ENCODE assay signal across 8 cellular contexts in genomic region chr17:40416671-40417070, GRCh38. TPM values are rescaled to one million over a fixed set of nuclear protein-coding genes. Genes with fewer than 3 reads are reported as not detected.
A peak's percentile ranks its signal among the peaks of the same experiment; 100 is the strongest.
DNase-seq lines count a peak whose midpoint lies in the region; ATAC-seq and TF ChIP-seq lines count a peak whose summit lies in the region.

No MANE protein-coding gene starts in this region.

- H2BK5ac ChIP-seq in neuronal stem cell (ENCODE audit: low read length): no peak overlapping the region

- no peak overlapping the region for H3K23ac ChIP-seq in neuronal stem cell (ENCODE audit: low read depth, low read length, poor library complexity)

- H3K36me3 ChIP-seq in SK-N-SH (replicated peaks in 1 of 2; ENCODE audit: control insufficient read depth in 1 of 2, insufficient read depth in 2 of 2, low read length in 1 of 2): peaks cover 7 to 12% of the 10 kb centered on the region in 2 experiments
- peaks cover 27% of the 10 kb centered on the region for H3K36me3 ChIP-seq in PC-3 (ENCODE audit: low read depth, low read length)
- H3K36me3 ChIP-seq in endocrine pancreas (ENCODE audit: control insufficient read depth, insufficient read depth, low read length): no peaks in the 10 kb centered on the region
- peaks cover 9 to 51% of the 10 kb centered on the region in 2 donors for H3K36me3 ChIP-seq in neuronal stem cell (replicated peaks in 1 of 2; ENCODE audit: control insufficient read depth in 2 of 2, insufficient read depth in 2 of 2, low read length in 2 of 2)

- H2BK15ac ChIP-seq in neuronal stem cell (ENCODE audit: low read length): no peak overlapping the region

- no peaks in the 10 kb centered on the region for H4K20me1 ChIP-seq in SK-N-SH (ENCODE audit: insufficient read depth)
- H4K20me1 ChIP-seq in PC-3 (ENCODE audit: low read length): no peaks in the 10 kb centered on the region

- no peak overlapping the region for H4K8ac ChIP-seq in neuronal stem cell (ENCODE audit: low read depth, low read length)

- H2AFZ ChIP-seq in SK-N-SH (ENCODE audit: low read depth) (peak overlapping the region; percentile 78; the same call in 1 of the 2 replicates), PC-3 (ENCODE audit: low read length) (peak overlapping the region; percentile 80; the same call in 1 of the 2 replicates), neuronal stem cell (ENCODE audit: low read length) (no peak overlapping the region)

- H3K9ac ChIP-seq in SK-N-SH (peak overlapping the region; percentile 84), PC-3 (ENCODE audit: low read length) (peak overlapping the region; percentile 88), endocrine pancreas (ENCODE audit: control insufficient read depth, insufficient read depth, low read length) (no peak overlapping the region), neuronal stem cell (ENCODE audit: low read depth, low read length, poor library complexity) (no peak overlapping the region)

- no peaks in the 10 kb centered on the region for H3K27me3 ChIP-seq in SK-N-SH (ENCODE audit: insufficient read depth)
- no peaks in the 10 kb centered on the region for H3K27me3 ChIP-seq in PC-3 (ENCODE audit: low read length)
- H3K27me3 ChIP-seq in endocrine pancreas (ENCODE audit: control insufficient read depth, insufficient read depth, low read length): no peaks in the 10 kb centered on the region
- no peaks in the 10 kb centered on the region for H3K27me3 ChIP-seq in neuronal stem cell (ENCODE audit: control insufficient read depth in 3 of 3, insufficient read depth in 3 of 3, low read depth in 1 of 3, low read length in 3 of 3)

- peaks cover 60% of the 10 kb centered on the region for H3K79me2 ChIP-seq in SK-N-SH (ENCODE audit: insufficient read depth)
- peaks cover 40% of the 10 kb centered on the region for H3K79me2 ChIP-seq in PC-3 (ENCODE audit: low read length)

- POLR2A ChIA-PET in SK-N-SH (lab: Yijun Ruan, JAX) (no interaction called here), PC-3 (lab: Charles Lee; ENCODE audit: unreplicated experiment) (no interaction called here)

- H3K27ac ChIP-seq in SK-N-SH (ENCODE audit: low read depth in 2 of 2, low read length in 1 of 2): peak overlapping the region in 1 of 2 experiments; percentile 74; a peak in 1 of 4 replicates
- no peak overlapping the region for H3K27ac ChIP-seq in PC-3 (ENCODE audit: low read length)
- no peak overlapping the region for H3K27ac ChIP-seq in neuronal stem cell (replicated peaks; ENCODE audit: low read length)

- H4K91ac ChIP-seq in neuronal stem cell (ENCODE audit: low read depth, low read length, poor library complexity): no peak overlapping the region

- H3F3A ChIP-seq in SK-N-SH (replicated peaks; ENCODE audit: insufficient read depth) (peaks cover 9% of the 10 kb centered on the region), PC-3 (ENCODE audit: low read length, unreplicated experiment) (no peaks in the 10 kb centered on the region)

- H2BK12ac ChIP-seq in neuronal stem cell (ENCODE audit: low read length): no peak overlapping the region

- H3K9me2 ChIP-seq in SK-N-SH (no peaks in the 10 kb centered on the region), PC-3 (replicated peaks; ENCODE audit: low read length) (no peaks in the 10 kb centered on the region)

- intact Hi-C loops in PC-3 (cut with micrococcal nuclease): loop anchor here (2.0 to 5.0 kb wide), 2 partner anchors 58 to 114 kb away; no protein-coding TSS in a partner anchor

- TF ChIP-seq EP300 in SK-N-SH (IDR thresholded peaks at IDR 0.05; ENCODE audit: borderline replicate concordance in 1 of 2, low read depth in 1 of 2, low read length in 1 of 2): no peak

- CTCF ChIA-PET in SK-N-SH (lab: Yijun Ruan, JAX): interaction anchor here (0.6 to 16.1 kb wide), 20 partner anchors 11 to 140 kb away, joined by 3 to 175 read pairs (median 8); no protein-coding TSS in a partner anchor
- CTCF ChIA-PET in PC-3 (lab: Charles Lee): interaction anchor here (1.0 kb wide), 1 partner anchor 116 kb away, joined by 9 read pairs; no protein-coding TSS in a partner anchor

- no TSS peak for BruUV-seq in PC-3 (replicated peaks; lab: Mats Ljungman, UMichigan)

- H3K4me1 ChIP-seq in SK-N-SH (ENCODE audit: control insufficient read depth in 1 of 2, insufficient read depth in 2 of 2, low read depth in 1 of 2, low read length in 1 of 2) (peaks cover 0 to 10% of the 10 kb centered on the region in 2 experiments; a peak in 2 of 4 replicates), PC-3 (ENCODE audit: insufficient read depth, low read length) (peaks cover 12% of the 10 kb centered on the region), endocrine pancreas (ENCODE audit: control insufficient read depth, insufficient read depth, low read length) (no peaks in the 10 kb centered on the region), neuronal stem cell (ENCODE audit: control insufficient read depth in 2 of 2, insufficient read depth in 1 of 2, low read depth in 1 of 2, low read length in 2 of 2) (peaks cover 4 to 15% of the 10 kb centered on the region in 2 donors)

- no peak overlapping the region for H2AK5ac ChIP-seq in neuronal stem cell (ENCODE audit: low read depth, low read length)

- peak overlapping the region; percentile 64 to 80 for H3K4me3 ChIP-seq in SK-N-SH (ENCODE audit: low read depth in 2 of 2, low read length in 1 of 2)
- peak overlapping the region; percentile 91 for H3K4me3 ChIP-seq in PC-3 (ENCODE audit: low read length)
- H3K4me3 ChIP-seq in endocrine pancreas (ENCODE audit: control insufficient read depth, insufficient read depth, low read length): peak overlapping the region; percentile 46
- H3K4me3 ChIP-seq in neuronal stem cell (ENCODE audit: low read length in 2 of 2): peak overlapping the region; percentile 82 to 95

- no peak for TF ChIP-seq RAD21 in SK-N-SH (IDR thresholded peaks at IDR 0.05; ENCODE audit: low read length)

- TF ChIP-seq CTCF in SK-N-SH (IDR thresholded peaks at IDR 0.05) (no peak), PC-3 (conservative IDR thresholded peaks at IDR 0.05; ENCODE audit: low read depth, low read length) (no peak)

- no peak overlapping the region for H2BK120ac ChIP-seq in neuronal stem cell (ENCODE audit: low read depth, low read length)

- H3K18ac ChIP-seq in neuronal stem cell (ENCODE audit: low read length): no peak overlapping the region

- H3K4me2 ChIP-seq in SK-N-SH (peak overlapping the region; percentile 93), PC-3 (ENCODE audit: low read length) (peak overlapping the region; percentile 85), neuronal stem cell (ENCODE audit: insufficient read depth, low read length, poor library complexity, severe bottlenecking) (peak overlapping the region; percentile 71)

- H3K14ac ChIP-seq in neuronal stem cell (ENCODE audit: low read length): no peak overlapping the region

- peaks cover 3% of the 10 kb centered on the region for H3K79me1 ChIP-seq in neuronal stem cell (ENCODE audit: low read depth, low read length)

- H3K4ac ChIP-seq in neuronal stem cell (ENCODE audit: low read length): no peak overlapping the region

- no peaks in the 10 kb centered on the region for H3K9me3 ChIP-seq in SK-N-SH
- H3K9me3 ChIP-seq in PC-3 (ENCODE audit: low read length): no peaks in the 10 kb centered on the region
- H3K9me3 ChIP-seq in endocrine pancreas (ENCODE audit: control insufficient read depth, low read length): no peaks in the 10 kb centered on the region
- H3K9me3 ChIP-seq in neuronal stem cell (replicated peaks in 1 of 2; ENCODE audit: control insufficient read depth in 2 of 2, insufficient read depth in 1 of 2, low read depth in 1 of 2, low read length in 2 of 2): no peaks in the 10 kb centered on the region

- no peak for DNase-seq in SK-N-SH
- no peak for DNase-seq in PC-3
- DNase-seq in neuronal stem cell (ENCODE audit: low spot score): no peak
- DNase-seq in central memory CD4-positive, alpha-beta T cell: no peak
- DNase-seq in NOMO-1 (lab: John Stamatoyannopoulos, UW; ENCODE audit: unreplicated experiment in 2 of 2): no peak

- WGBS in SK-N-SH (ENCODE audit: low lambda C conversion rate): 30% methylated on average over 3 of the region's 3 CpGs
- WGBS in neuronal stem cell (ENCODE audit: extremely low coverage in 2 of 2, insufficient read length in 2 of 2, insufficient replicate concordance in 1 of 2), 2 donors: no CpG with 5 or more reads among the region's 3 CpGs

- no peak for ATAC-seq in SK-N-SH treated with all-trans-retinoic acid at 6 μM for 48 hours
- no peak for ATAC-seq in PC-3
- no peak for ATAC-seq in GM21737 (IDR thresholded peaks at IDR 0.05; ENCODE audit: unreplicated experiment)

TF ChIP-seq in SK-N-SH, 30 proteins besides CTCF, POLR2A, EP300 and RAD21 (continues in another document):
- TF ChIP-seq ELF1 (IDR thresholded peaks at IDR 0.05) (no peak), GATA2 (CRISPR knock-in tag; IDR thresholded peaks at IDR 0.05) (no peak), FOXJ3 (CRISPR knock-in tag; IDR thresholded peaks at IDR 0.05) (no peak), TCF12 (IDR thresholded peaks at IDR 0.05) (no peak)

RNA-seq across cellular contexts. Expression of gene TOP2A, which starts 1.0 kb away (rescaled TPM):
- polyA plus RNA-seq in SK-N-SH (2012; rRNA removed): 20.6 and 23.2 TPM in 2 replicates
- 31.8 and 42.2 TPM in 2 replicates for polyA plus RNA-seq in SK-N-SH (2012; cell fraction: cytosol; rRNA removed)
- 11.8 and 25.8 TPM in 2 replicates for polyA plus RNA-seq in SK-N-SH (2012; cell fraction: nucleus; rRNA removed)
- total RNA-seq in PC-3 (2014; rRNA removed): 97.1 and 104 TPM in 2 replicates
- polyA plus RNA-seq in neuronal stem cell (2013, experiment 1 of 2): 269 TPM
- 272 TPM for polyA plus RNA-seq in neuronal stem cell (2013, experiment 2 of 2)

RNA-seq across cellular contexts. Expression of gene IGFBP4, which starts 26.6 kb away (rescaled TPM):
- 101 and 128 TPM in 2 replicates for polyA plus RNA-seq in SK-N-SH (2012; rRNA removed)
- polyA plus RNA-seq in SK-N-SH (2012; cell fraction: cytosol; rRNA removed): 92.5 and 132 TPM in 2 replicates
- polyA plus RNA-seq in SK-N-SH (2012; cell fraction: nucleus; rRNA removed): 60.9 and 69.1 TPM in 2 replicates
- total RNA-seq in PC-3 (2014; rRNA removed): 164 and 297 TPM in 2 replicates
- 36.1 TPM for polyA plus RNA-seq in neuronal stem cell (2013, experiment 1 of 2)
- polyA plus RNA-seq in neuronal stem cell (2013, experiment 2 of 2): 34.4 TPM

RNA-seq across cellular contexts. Expression of gene GJD3, which starts 52.1 kb away (rescaled TPM):
- polyA plus RNA-seq in SK-N-SH (2012; rRNA removed): not detected in 2 replicates
- polyA plus RNA-seq in SK-N-SH (2012; cell fraction: cytosol; rRNA removed): not detected in 2 replicates
- polyA plus RNA-seq in SK-N-SH (2012; cell fraction: nucleus; rRNA removed): not detected in 2 replicates
- not detected in 2 replicates for total RNA-seq in PC-3 (2014; rRNA removed)
- polyA plus RNA-seq in neuronal stem cell (2013, experiment 1 of 2): 0.08 TPM
- polyA plus RNA-seq in neuronal stem cell (2013, experiment 2 of 2): 0.07 TPM

Comparison
In these comparisons a context has a peak if more than half of its experiments do, and no peak if none do; other contexts are left out.
1. H3K9ac ChIP-seq: peak in SK-N-SH (single experiment) and PC-3 (single experiment); none in endocrine pancreas (single experiment) and neuronal stem cell (single experiment).
2. Peak in every context shown above with its lines, with median percentiles within 50 percentile points of each other: H3K4me2 ChIP-seq and H3K4me3 ChIP-seq.